In genomic region chr20:10510216-10510615, GRCh38 we compare ENCODE assay signal across 2 cellular contexts.
TF ChIP-seq lines count a peak whose summit lies in the region.

No MANE protein-coding gene starts in this region.

TF ChIP-seq in HCT116, 20 proteins besides CTCF, POLR2A, EP300 and RAD21 (continued from another document):
- no peak for TF ChIP-seq JUND (IDR thresholded peaks at IDR 0.05)
- TF ChIP-seq ELF1 (IDR thresholded peaks at IDR 0.05; ENCODE audit: borderline replicate concordance, low read depth) = no peak
- no peak for TF ChIP-seq ZFX (IDR thresholded peaks at IDR 0.05)
- no peak for TF ChIP-seq EGR1 (IDR thresholded peaks at IDR 0.05; ENCODE audit: low read depth)
- no peak for TF ChIP-seq EZH2phosphoT487 (IDR thresholded peaks at IDR 0.05; ENCODE audit: borderline replicate concordance)
- no peak for TF ChIP-seq TCF7L2 (IDR thresholded peaks at IDR 0.05; ENCODE audit: borderline replicate concordance, extremely low read depth, insufficient read depth, insufficient read length)
- TF ChIP-seq, protein P1, sequence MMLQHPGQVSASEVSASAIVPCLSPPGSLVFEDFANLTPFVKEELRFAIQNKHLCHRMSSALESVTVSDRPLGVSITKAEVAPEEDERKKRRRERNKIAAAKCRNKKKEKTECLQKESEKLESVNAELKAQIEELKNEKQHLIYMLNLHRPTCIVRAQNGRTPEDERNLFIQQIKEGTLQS (IDR thresholded peaks at IDR 0.05) = no peak
- TF ChIP-seq REST (IDR thresholded peaks at IDR 0.05; ENCODE audit: low read depth) = no peak
- no peak for TF ChIP-seq SIN3A (IDR thresholded peaks at IDR 0.05; ENCODE audit: low read depth)
- TF ChIP-seq FOSL1 (IDR thresholded peaks at IDR 0.05; ENCODE audit: low read depth) = no peak

TF ChIP-seq in K562, 482 proteins besides CTCF, POLR2A, EP300 and RAD21 (continued from another document):
- no peak for TF ChIP-seq THAP12 (CRISPR knock-in tag; IDR thresholded peaks at IDR 0.05)
- TF ChIP-seq ZNF518B (CRISPR knock-in tag; IDR thresholded peaks at IDR 0.05) = no peak
- no peak for TF ChIP-seq ELF1 (tag; IDR thresholded peaks at IDR 0.05)
- TF ChIP-seq CCNT2 (IDR thresholded peaks at IDR 0.05; ENCODE audit: borderline replicate concordance, extremely low read depth, insufficient read length, low read depth, low read length) = no peak
- no peak for TF ChIP-seq TRIM28 (IDR thresholded peaks at IDR 0.05)
- TF ChIP-seq CTBP1 (IDR thresholded peaks at IDR 0.05; ENCODE audit: borderline replicate concordance) = no peak
- no peak for TF ChIP-seq MAFF (IDR thresholded peaks at IDR 0.05; ENCODE audit: low read length)
- no peak for TF ChIP-seq GATAD2A (IDR thresholded peaks at IDR 0.05)
- no peak for TF ChIP-seq MYC (IDR thresholded peaks at IDR 0.05; ENCODE audit: low read depth, low read length)
- TF ChIP-seq MYC (CRISPR knock-in tag; IDR thresholded peaks at IDR 0.05; ENCODE audit: borderline replicate concordance, low read depth) = no peak
- no peak for TF ChIP-seq CCAR2 (IDR thresholded peaks at IDR 0.05; ENCODE audit: low read depth, low read length)
- no peak for TF ChIP-seq PHB2 (IDR thresholded peaks at IDR 0.05; ENCODE audit: low read depth)
- TF ChIP-seq EHMT2 (IDR thresholded peaks at IDR 0.05) = no peak
- TF ChIP-seq HINFP (tag; conservative IDR thresholded peaks at IDR 0.05; ENCODE audit: low read depth) = no peak
- TF ChIP-seq, protein P2, sequence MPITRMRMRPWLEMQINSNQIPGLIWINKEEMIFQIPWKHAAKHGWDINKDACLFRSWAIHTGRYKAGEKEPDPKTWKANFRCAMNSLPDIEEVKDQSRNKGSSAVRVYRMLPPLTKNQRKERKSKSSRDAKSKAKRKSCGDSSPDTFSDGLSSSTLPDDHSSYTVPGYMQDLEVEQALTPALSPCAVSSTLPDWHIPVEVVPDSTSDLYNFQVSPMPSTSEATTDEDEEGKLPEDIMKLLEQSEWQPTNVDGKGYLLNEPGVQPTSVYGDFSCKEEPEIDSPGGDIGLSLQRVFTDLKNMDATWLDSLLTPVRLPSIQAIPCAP (CRISPR knock-in tag; IDR thresholded peaks at IDR 0.05; ENCODE audit: borderline replicate concordance) = no peak
- no peak for TF ChIP-seq MBD1 (CRISPR knock-in tag; IDR thresholded peaks at IDR 0.05)
- TF ChIP-seq, protein P3, sequence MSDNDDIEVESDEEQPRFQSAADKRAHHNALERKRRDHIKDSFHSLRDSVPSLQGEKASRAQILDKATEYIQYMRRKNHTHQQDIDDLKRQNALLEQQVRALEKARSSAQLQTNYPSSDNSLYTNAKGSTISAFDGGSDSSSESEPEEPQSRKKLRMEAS (CRISPR knock-in tag; IDR thresholded peaks at IDR 0.05) = no peak
- no peak for TF ChIP-seq CREM (IDR thresholded peaks at IDR 0.05; ENCODE audit: low read depth)
- no peak for TF ChIP-seq NFIC (IDR thresholded peaks at IDR 0.05)
- no peak for TF ChIP-seq ATF7 (IDR thresholded peaks at IDR 0.05)
